Comparison of ENCODE assay signal across 15 cellular contexts in genomic region chr4:28449080-28449479, GRCh38.
DNase-seq lines count a peak whose midpoint lies in the region; ATAC-seq and TF ChIP-seq lines count a peak whose summit lies in the region.
"Had no signal": no experiment of that assay in that cellular context is flagged by ENCODE, and none has a peak within 500 bp of the region (broad histone marks: within the 10 kb centered on the region; RNA-seq: fewer than 3 reads in every experiment).

No MANE protein-coding gene starts in this region.

- DNase-seq in LHCN-M2 (ENCODE audit: low read depth) = peak; percentile 39
- DNase-seq in myocyte (ENCODE audit: low read depth) = peak; percentile 30
- no peak for DNase-seq in NAMALWA (ENCODE audit: low spot score)
- DNase-seq in activated gamma-delta T cell treated with Interleukin-2 at 50 U/mL for 16 hours = no peak
- DNase-seq in GF-D8 (lab: John Stamatoyannopoulos, UW) = no peak
- DNase-seq: BE2C, Karpas-422, NCI-H1436, NCI-H2029 treated with DMSO at 0.1 percent for 48 hours, NCI-H524 treated with DMSO at 0.1 percent for 48 hours, Peyer's patch, SIG-M5 had no signal

- ATAC-seq in HG03354 (IDR thresholded peaks at IDR 0.05; ENCODE audit: poor library complexity, severe bottlenecking, unreplicated experiment) = no peak

- H3K27me3 ChIP-seq in BLaER1 (no peaks in the 10 kb centered on the region), SU-DHL-6 (ENCODE audit: low read length) (no peaks in the 10 kb centered on the region)
- H3K27me3 ChIP-seq: BE2C, Peyer's patch had no signal

- H3K4me1 ChIP-seq in BLaER1 = peaks cover 5% of the 10 kb centered on the region; the same call in 1 of the 2 replicates
- H3K4me1 ChIP-seq: Peyer's patch had no signal

- H3F3A ChIP-seq in SU-DHL-6 (ENCODE audit: insufficient read depth) = no peaks in the 10 kb centered on the region

- no peaks in the 10 kb centered on the region for H4K20me1 ChIP-seq in BLaER1
- H4K20me1 ChIP-seq in SU-DHL-6 (ENCODE audit: low read depth, low read length) = no peaks in the 10 kb centered on the region

- H3K9me3 ChIP-seq in BLaER1 (no peaks in the 10 kb centered on the region), SU-DHL-6 (ENCODE audit: insufficient read depth, low read length) (no peaks in the 10 kb centered on the region)
- H3K9me3 ChIP-seq: BE2C had no signal

- no peaks in the 10 kb centered on the region for H3K79me2 ChIP-seq in SU-DHL-6 (ENCODE audit: insufficient read depth, low read length)

- H2AFZ ChIP-seq in SU-DHL-6 (ENCODE audit: low read depth, low read length, severe bottlenecking) = peak overlapping the region; percentile 24

- H3K27ac ChIP-seq in BLaER1 = no peak overlapping the region
- no peak overlapping the region for H3K27ac ChIP-seq in SU-DHL-6 (ENCODE audit: low read depth, low read length)
- H3K27ac ChIP-seq: Peyer's patch had no signal

- peak overlapping the region; percentile 29 for H3K4me2 ChIP-seq in BLaER1
- H3K4me2 ChIP-seq in SU-DHL-6 (ENCODE audit: low read depth, low read length, poor library complexity, severe bottlenecking) = peak overlapping the region; percentile 34

- no peaks in the 10 kb centered on the region for H3K9me2 ChIP-seq in SU-DHL-6 (replicated peaks; ENCODE audit: insufficient read depth, low read length)

- TF ChIP-seq CTCF in SU-DHL-6 (IDR thresholded peaks at IDR 0.05; ENCODE audit: insufficient read depth, low read length, poor library complexity, severe bottlenecking) = no peak

- no peak overlapping the region for H3K4me3 ChIP-seq in BLaER1
- H3K4me3 ChIP-seq in SU-DHL-6 (ENCODE audit: insufficient read depth, low read length, poor library complexity, severe bottlenecking) = no peak overlapping the region
- H3K4me3 ChIP-seq: Peyer's patch had no signal

- H3K36me3 ChIP-seq in BLaER1 = no peaks in the 10 kb centered on the region
- no peaks in the 10 kb centered on the region for H3K36me3 ChIP-seq in SU-DHL-6 (ENCODE audit: low read length)
- H3K36me3 ChIP-seq: BE2C, Peyer's patch had no signal

- H3K9ac ChIP-seq in BLaER1 = no peak overlapping the region
- H3K9ac ChIP-seq in SU-DHL-6 (ENCODE audit: low read length) = no peak overlapping the region

Comparison
In these comparisons a context has a peak if more than half of its experiments do, and no peak if none do; other contexts are left out.
1. DNase-seq: peak in LHCN-M2 (single experiment) and myocyte (single experiment); none in NAMALWA (single experiment), activated gamma-delta T cell treated with Interleukin-2 at 50 U/mL for 16 hours (single experiment) and GF-D8 (single experiment).